ENCODE assay signal across 8 cellular contexts in the genomic region with DNA sequence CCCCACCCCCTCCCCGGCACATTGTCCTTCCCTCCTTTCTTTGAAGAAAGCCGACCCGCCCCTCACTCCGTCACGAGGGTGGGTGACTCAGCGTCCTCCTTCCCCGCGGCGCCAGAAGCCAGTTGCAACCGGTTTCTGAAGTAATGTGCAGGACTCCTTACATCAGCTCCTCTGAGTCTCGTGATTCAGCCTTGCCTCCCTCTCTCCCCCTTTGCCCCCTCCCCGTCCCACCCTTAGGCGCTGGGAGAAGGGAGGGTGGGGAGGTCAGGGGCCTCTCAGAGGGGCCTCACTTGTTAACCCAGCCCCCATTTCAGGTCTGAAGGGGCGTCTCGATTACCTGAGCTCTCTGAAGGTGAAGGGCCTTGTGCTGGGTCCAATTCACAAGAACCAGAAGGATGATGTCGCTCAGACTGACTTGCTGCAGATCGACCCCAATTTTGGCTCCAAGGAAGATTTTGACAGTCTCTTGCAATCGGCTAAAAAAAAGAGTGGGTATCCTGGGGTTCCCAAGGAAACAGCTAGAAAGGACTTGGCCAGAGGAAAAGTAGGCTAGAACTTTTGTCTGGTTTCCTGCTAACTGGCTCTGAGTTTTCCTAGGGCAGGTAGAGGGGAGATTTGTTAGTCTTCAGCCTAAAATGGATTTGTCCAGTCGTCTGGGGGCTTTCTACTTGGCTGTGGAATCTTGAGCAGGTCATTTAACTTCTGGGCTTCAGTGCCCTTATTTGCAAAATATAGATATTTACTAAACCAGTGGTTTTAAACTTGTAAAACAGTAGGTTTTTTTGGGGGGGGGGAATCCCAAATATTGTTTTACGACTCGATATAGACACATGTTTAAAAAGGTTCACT. TPM values are rescaled to one million over a fixed set of nuclear protein-coding genes. Genes with fewer than 3 reads are reported as not detected.
DNase-seq lines count a peak whose midpoint lies in the region; ATAC-seq lines count a peak whose summit lies in the region.

No MANE protein-coding gene starts in this region.

- ATAC-seq in GM18511 (IDR thresholded peaks at IDR 0.05; ENCODE audit: unreplicated experiment): peak; percentile 57
- ATAC-seq in HG03025 (IDR thresholded peaks at IDR 0.05; ENCODE audit: low FRiP score, unreplicated experiment): peak; percentile 14
- peak; percentile 73 for ATAC-seq in activated CD4-positive, CD25-positive, alpha-beta regulatory T cell treated with anti-CD3 and anti-CD28 coated beads, Interleukin-2, amount 50 U/mL, for 24 hours

- DNase-seq in A172 (ENCODE audit: low spot score) (peak; percentile 95), NCI-H2196 (lab: John Stamatoyannopoulos, UW; ENCODE audit: unreplicated experiment) (peak; percentile 93), cerebellar cortex (ENCODE audit: low spot score) (peak; percentile 86), left kidney (ENCODE audit: low read depth, low spot score) (peak; percentile 98)
- DNase-seq in stimulated activated CD4-positive, alpha-beta T cell treated with anti-CD3 and anti-CD28 coated beads, Interleukin-1b, Interleukin-23, amount 100 ng/mL, for 48 hours: peak; percentile 97

RNA-seq across cellular contexts. Expression of gene SLC3A2, which starts 1.1 kb away (rescaled TPM):
- total RNA-seq in A172 (2014; rRNA removed; shearing (Covaris generic)): 198 and 207 TPM in 2 replicates

RNA-seq across cellular contexts. Expression of gene CHRM1, which starts 39.4 kb away (rescaled TPM):
- total RNA-seq in A172 (2014; rRNA removed; shearing (Covaris generic)): 0.02 TPM in 1 of 2 replicates, not detected in the other

RNA-seq across cellular contexts. Expression of gene WDR74, which starts 42.4 kb away (rescaled TPM):
- total RNA-seq in A172 (2014; rRNA removed; shearing (Covaris generic)): 92.4 and 104 TPM in 2 replicates

RNA-seq across cellular contexts. Expression of gene TEX54, which starts 49.2 kb away (rescaled TPM):
- not detected in 2 replicates for total RNA-seq in A172 (2014; rRNA removed; shearing (Covaris generic))

RNA-seq across cellular contexts. Expression of gene STX5, which starts 50.0 kb away (rescaled TPM):
- total RNA-seq in A172 (2014; rRNA removed; shearing (Covaris generic)): 28.0 and 33.8 TPM in 2 replicates

Comparison
In these comparisons a context has a peak if more than half of its experiments do, and no peak if none do; other contexts are left out.
1. Peak in every context shown above with its lines: DNase-seq and ATAC-seq.
2. ATAC-seq: peak in every context shown above with its lines; median percentile 73 in activated CD4-positive, CD25-positive, alpha-beta regulatory T cell treated with anti-CD3 and anti-CD28 coated beads, Interleukin-2, amount 50 U/mL, for 24 hours; 57 in GM18511; 14 in HG03025.